ENCODE assay signal across 1 cellular context in the genomic region with DNA sequence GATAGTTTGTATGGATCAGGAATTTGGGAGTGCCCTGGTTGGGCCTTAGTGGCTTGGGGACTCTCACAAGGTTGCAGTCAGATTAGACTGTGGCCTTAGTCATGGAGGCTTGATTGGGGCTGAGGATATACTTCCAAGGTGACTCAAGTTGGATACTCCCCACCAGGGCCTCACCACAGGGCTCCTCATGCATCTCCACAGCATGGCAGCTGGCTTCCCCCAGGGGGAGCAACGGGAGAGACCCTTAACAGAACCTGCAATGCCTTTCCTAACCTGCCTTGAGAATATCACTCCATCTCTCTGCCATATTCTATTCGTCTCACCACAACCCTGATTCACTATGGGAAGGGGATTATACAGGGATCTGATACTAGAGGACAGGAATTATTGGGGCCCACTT.
TF ChIP-seq lines count a peak whose summit lies in the region.

No MANE protein-coding gene starts in this region.

TF ChIP-seq in HepG2, 621 proteins besides CTCF, POLR2A, EP300 and RAD21 (continued from another document):
- TF ChIP-seq KDM5B (CRISPR knock-in tag; IDR thresholded peaks at IDR 0.05; ENCODE audit: borderline replicate concordance) (no peak), SMAD1 (CRISPR knock-in tag; IDR thresholded peaks at IDR 0.05; ENCODE audit: borderline replicate concordance, low read depth) (no peak), TEF (CRISPR knock-in tag; IDR thresholded peaks at IDR 0.05) (no peak), MYC (CRISPR knock-in tag; IDR thresholded peaks at IDR 0.05; ENCODE audit: borderline replicate concordance) (no peak)
